1 cellular context compared by ENCODE assay signal in the genomic region with DNA sequence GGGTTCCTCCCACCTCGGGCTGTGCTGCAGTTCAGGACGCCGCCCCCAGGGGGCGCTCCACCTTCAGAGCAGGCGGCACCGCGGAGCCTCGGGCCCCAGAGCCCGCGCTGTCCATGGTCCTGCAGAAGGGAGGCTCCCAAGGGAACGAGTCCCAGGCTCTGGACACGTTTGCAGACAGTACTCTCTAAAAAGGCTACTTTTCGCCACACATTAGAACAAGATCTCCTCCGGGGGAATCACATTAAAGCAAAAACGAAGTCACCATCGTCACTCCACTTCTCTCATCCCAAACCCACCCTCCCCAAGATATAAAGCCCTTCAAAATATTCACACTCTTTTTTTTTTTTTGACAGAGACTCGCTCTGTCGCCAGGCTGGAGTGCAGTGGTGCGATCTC.
TF ChIP-seq lines count a peak whose summit lies in the region.

No MANE protein-coding gene starts in this region.

TF ChIP-seq in HEK293, 187 proteins besides CTCF, POLR2A, EP300 and RAD21 (continued from another document and continues in another):
- TF ChIP-seq, protein P1, sequence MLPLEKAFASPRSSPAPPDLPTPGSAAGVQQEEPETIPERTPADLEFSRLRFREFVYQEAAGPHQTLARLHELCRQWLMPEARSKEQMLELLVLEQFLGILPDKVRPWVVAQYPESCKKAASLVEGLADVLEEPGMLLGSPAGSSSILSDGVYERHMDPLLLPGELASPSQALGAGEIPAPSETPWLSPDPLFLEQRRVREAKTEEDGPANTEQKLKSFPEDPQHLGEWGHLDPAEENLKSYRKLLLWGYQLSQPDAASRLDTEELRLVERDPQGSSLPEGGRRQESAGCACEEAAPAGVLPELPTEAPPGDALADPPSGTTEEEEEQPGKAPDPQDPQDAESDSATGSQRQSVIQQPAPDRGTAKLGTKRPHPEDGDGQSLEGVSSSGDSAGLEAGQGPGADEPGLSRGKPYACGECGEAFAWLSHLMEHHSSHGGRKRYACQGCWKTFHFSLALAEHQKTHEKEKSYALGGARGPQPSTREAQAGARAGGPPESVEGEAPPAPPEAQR (tag by site-specific recombination; IDR thresholded peaks at IDR 0.05), result no peak
- TF ChIP-seq, protein P2, sequence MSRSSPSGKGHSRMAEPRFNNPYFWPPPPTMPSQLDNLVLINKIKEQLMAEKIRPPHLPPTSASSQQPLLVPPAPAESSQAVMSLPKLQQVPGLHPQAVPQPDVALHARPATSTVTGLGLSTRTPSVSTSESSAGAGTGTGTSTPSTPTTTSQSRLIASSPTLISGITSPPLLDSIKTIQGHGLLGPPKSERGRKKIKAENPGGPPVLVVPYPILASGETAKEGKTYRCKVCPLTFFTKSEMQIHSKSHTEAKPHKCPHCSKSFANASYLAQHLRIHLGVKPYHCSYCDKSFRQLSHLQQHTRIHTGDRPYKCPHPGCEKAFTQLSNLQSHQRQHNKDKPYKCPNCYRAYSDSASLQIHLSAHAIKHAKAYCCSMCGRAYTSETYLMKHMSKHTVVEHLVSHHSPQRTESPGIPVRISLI (tag by site-specific recombination; IDR thresholded peaks at IDR 0.05), result no peak
- TF ChIP-seq SP7 (tag by site-specific recombination; IDR thresholded peaks at IDR 0.05) (0 out of 2 replicates have a peak, but pooled peaks have one; percentile 22), ZFP41 (tag by site-specific recombination; IDR thresholded peaks at IDR 0.05; ENCODE audit: borderline replicate concordance) (no peak), ZNF792 (tag by site-specific recombination; IDR thresholded peaks at IDR 0.05) (no peak), ZNF654 (tag by site-specific recombination; IDR thresholded peaks at IDR 0.05; ENCODE audit: low read depth) (peak; percentile 23; the same call in 1 of the 2 replicates), ZNF426 (tag by site-specific recombination; IDR thresholded peaks at IDR 0.05) (no peak), ZNF555 (tag by site-specific recombination; conservative IDR thresholded peaks at IDR 0.05) (no peak), ZNF830 (tag by site-specific recombination; IDR thresholded peaks at IDR 0.05; ENCODE audit: low read depth) (no peak), ZNF548 (tag by site-specific recombination; IDR thresholded peaks at IDR 0.05) (no peak), ZNF585B (tag by site-specific recombination; IDR thresholded peaks at IDR 0.05) (no peak), ZNF529 (tag by site-specific recombination; IDR thresholded peaks at IDR 0.05; ENCODE audit: insufficient replicate concordance) (no peak), ZNF366 (tag by site-specific recombination; conservative IDR thresholded peaks at IDR 0.05) (no peak), ZNF155 (tag by site-specific recombination; IDR thresholded peaks at IDR 0.05) (no peak), ZNF561 (tag by site-specific recombination; IDR thresholded peaks at IDR 0.05; ENCODE audit: borderline replicate concordance) (no peak), MEIS1 (CRISPR knock-in tag; IDR thresholded peaks at IDR 0.05; ENCODE audit: borderline replicate concordance) (0 out of 2 replicates have a peak, but pooled peaks have one; percentile 74), ZNF221 (tag by site-specific recombination; IDR thresholded peaks at IDR 0.05; ENCODE audit: borderline replicate concordance) (0 out of 2 replicates have a peak, but pooled peaks have one; percentile 29), ZNF544 (tag by site-specific recombination; IDR thresholded peaks at IDR 0.05) (no peak), ZNF416 (tag by site-specific recombination; IDR thresholded peaks at IDR 0.05) (no peak), ZNF600 (tag by site-specific recombination; IDR thresholded peaks at IDR 0.05) (no peak), ZNF404 (tag by site-specific recombination; IDR thresholded peaks at IDR 0.05) (no peak), ZFP3 (tag by site-specific recombination; IDR thresholded peaks at IDR 0.05; ENCODE audit: low read depth) (no peak), ZNF248 (tag by site-specific recombination; IDR thresholded peaks at IDR 0.05) (no peak), ZNF791 (tag by site-specific recombination; IDR thresholded peaks at IDR 0.05) (no peak)
- TF ChIP-seq, protein P3, sequence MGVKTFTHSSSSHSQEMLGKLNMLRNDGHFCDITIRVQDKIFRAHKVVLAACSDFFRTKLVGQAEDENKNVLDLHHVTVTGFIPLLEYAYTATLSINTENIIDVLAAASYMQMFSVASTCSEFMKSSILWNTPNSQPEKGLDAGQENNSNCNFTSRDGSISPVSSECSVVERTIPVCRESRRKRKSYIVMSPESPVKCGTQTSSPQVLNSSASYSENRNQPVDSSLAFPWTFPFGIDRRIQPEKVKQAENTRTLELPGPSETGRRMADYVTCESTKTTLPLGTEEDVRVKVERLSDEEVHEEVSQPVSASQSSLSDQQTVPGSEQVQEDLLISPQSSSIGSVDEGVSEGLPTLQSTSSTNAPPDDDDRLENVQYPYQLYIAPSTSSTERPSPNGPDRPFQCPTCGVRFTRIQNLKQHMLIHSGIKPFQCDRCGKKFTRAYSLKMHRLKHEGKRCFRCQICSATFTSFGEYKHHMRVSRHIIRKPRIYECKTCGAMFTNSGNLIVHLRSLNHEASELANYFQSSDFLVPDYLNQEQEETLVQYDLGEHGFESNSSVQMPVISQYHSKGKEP (tag by site-specific recombination; IDR thresholded peaks at IDR 0.05), result no peak
- TF ChIP-seq, protein P4, sequence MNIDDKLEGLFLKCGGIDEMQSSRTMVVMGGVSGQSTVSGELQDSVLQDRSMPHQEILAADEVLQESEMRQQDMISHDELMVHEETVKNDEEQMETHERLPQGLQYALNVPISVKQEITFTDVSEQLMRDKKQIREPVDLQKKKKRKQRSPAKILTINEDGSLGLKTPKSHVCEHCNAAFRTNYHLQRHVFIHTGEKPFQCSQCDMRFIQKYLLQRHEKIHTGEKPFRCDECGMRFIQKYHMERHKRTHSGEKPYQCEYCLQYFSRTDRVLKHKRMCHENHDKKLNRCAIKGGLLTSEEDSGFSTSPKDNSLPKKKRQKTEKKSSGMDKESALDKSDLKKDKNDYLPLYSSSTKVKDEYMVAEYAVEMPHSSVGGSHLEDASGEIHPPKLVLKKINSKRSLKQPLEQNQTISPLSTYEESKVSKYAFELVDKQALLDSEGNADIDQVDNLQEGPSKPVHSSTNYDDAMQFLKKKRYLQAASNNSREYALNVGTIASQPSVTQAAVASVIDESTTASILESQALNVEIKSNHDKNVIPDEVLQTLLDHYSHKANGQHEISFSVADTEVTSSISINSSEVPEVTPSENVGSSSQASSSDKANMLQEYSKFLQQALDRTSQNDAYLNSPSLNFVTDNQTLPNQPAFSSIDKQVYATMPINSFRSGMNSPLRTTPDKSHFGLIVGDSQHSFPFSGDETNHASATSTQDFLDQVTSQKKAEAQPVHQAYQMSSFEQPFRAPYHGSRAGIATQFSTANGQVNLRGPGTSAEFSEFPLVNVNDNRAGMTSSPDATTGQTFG (tag by site-specific recombination; IDR thresholded peaks at IDR 0.05; ENCODE audit: borderline replicate concordance), result no peak
- TF ChIP-seq, protein P5, sequence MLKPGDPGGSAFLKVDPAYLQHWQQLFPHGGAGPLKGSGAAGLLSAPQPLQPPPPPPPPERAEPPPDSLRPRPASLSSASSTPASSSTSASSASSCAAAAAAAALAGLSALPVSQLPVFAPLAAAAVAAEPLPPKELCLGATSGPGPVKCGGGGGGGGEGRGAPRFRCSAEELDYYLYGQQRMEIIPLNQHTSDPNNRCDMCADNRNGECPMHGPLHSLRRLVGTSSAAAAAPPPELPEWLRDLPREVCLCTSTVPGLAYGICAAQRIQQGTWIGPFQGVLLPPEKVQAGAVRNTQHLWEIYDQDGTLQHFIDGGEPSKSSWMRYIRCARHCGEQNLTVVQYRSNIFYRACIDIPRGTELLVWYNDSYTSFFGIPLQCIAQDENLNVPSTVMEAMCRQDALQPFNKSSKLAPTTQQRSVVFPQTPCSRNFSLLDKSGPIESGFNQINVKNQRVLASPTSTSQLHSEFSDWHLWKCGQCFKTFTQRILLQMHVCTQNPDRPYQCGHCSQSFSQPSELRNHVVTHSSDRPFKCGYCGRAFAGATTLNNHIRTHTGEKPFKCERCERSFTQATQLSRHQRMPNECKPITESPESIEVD (tag by site-specific recombination; IDR thresholded peaks at IDR 0.05), result no peak
- TF ChIP-seq, protein P6, sequence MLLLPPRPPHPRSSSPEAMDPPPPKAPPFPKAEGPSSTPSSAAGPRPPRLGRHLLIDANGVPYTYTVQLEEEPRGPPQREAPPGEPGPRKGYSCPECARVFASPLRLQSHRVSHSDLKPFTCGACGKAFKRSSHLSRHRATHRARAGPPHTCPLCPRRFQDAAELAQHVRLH (tag by site-specific recombination; IDR thresholded peaks at IDR 0.05), result no peak
- TF ChIP-seq, protein P7, sequence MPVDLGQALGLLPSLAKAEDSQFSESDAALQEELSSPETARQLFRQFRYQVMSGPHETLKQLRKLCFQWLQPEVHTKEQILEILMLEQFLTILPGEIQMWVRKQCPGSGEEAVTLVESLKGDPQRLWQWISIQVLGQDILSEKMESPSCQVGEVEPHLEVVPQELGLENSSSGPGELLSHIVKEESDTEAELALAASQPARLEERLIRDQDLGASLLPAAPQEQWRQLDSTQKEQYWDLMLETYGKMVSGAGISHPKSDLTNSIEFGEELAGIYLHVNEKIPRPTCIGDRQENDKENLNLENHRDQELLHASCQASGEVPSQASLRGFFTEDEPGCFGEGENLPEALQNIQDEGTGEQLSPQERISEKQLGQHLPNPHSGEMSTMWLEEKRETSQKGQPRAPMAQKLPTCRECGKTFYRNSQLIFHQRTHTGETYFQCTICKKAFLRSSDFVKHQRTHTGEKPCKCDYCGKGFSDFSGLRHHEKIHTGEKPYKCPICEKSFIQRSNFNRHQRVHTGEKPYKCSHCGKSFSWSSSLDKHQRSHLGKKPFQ (tag by site-specific recombination; IDR thresholded peaks at IDR 0.05), result no peak
- TF ChIP-seq, protein P8, sequence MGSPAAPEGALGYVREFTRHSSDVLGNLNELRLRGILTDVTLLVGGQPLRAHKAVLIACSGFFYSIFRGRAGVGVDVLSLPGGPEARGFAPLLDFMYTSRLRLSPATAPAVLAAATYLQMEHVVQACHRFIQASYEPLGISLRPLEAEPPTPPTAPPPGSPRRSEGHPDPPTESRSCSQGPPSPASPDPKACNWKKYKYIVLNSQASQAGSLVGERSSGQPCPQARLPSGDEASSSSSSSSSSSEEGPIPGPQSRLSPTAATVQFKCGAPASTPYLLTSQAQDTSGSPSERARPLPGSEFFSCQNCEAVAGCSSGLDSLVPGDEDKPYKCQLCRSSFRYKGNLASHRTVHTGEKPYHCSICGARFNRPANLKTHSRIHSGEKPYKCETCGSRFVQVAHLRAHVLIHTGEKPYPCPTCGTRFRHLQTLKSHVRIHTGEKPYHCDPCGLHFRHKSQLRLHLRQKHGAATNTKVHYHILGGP (tag by site-specific recombination; IDR thresholded peaks at IDR 0.05), result no peak
- TF ChIP-seq, protein P9, sequence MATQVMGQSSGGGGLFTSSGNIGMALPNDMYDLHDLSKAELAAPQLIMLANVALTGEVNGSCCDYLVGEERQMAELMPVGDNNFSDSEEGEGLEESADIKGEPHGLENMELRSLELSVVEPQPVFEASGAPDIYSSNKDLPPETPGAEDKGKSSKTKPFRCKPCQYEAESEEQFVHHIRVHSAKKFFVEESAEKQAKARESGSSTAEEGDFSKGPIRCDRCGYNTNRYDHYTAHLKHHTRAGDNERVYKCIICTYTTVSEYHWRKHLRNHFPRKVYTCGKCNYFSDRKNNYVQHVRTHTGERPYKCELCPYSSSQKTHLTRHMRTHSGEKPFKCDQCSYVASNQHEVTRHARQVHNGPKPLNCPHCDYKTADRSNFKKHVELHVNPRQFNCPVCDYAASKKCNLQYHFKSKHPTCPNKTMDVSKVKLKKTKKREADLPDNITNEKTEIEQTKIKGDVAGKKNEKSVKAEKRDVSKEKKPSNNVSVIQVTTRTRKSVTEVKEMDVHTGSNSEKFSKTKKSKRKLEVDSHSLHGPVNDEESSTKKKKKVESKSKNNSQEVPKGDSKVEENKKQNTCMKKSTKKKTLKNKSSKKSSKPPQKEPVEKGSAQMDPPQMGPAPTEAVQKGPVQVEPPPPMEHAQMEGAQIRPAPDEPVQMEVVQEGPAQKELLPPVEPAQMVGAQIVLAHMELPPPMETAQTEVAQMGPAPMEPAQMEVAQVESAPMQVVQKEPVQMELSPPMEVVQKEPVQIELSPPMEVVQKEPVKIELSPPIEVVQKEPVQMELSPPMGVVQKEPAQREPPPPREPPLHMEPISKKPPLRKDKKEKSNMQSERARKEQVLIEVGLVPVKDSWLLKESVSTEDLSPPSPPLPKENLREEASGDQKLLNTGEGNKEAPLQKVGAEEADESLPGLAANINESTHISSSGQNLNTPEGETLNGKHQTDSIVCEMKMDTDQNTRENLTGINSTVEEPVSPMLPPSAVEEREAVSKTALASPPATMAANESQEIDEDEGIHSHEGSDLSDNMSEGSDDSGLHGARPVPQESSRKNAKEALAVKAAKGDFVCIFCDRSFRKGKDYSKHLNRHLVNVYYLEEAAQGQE (tag by site-specific recombination; IDR thresholded peaks at IDR 0.05), result peak; percentile 99
- TF ChIP-seq, protein P10, sequence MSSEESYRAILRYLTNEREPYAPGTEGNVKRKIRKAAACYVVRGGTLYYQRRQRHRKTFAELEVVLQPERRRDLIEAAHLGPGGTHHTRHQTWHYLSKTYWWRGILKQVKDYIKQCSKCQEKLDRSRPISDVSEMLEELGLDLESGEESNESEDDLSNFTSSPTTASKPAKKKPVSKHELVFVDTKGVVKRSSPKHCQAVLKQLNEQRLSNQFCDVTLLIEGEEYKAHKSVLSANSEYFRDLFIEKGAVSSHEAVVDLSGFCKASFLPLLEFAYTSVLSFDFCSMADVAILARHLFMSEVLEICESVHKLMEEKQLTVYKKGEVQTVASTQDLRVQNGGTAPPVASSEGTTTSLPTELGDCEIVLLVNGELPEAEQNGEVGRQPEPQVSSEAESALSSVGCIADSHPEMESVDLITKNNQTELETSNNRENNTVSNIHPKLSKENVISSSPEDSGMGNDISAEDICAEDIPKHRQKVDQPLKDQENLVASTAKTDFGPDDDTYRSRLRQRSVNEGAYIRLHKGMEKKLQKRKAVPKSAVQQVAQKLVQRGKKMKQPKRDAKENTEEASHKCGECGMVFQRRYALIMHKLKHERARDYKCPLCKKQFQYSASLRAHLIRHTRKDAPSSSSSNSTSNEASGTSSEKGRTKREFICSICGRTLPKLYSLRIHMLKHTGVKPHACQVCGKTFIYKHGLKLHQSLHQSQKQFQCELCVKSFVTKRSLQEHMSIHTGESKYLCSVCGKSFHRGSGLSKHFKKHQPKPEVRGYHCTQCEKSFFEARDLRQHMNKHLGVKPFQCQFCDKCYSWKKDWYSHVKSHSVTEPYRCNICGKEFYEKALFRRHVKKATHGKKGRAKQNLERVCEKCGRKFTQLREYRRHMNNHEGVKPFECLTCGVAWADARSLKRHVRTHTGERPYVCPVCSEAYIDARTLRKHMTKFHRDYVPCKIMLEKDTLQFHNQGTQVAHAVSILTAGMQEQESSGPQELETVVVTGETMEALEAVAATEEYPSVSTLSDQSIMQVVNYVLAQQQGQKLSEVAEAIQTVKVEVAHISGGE (tag by site-specific recombination; conservative IDR thresholded peaks at IDR 0.05; ENCODE audit: low read depth), result no peak
